Comparison of ENCODE assay signal across 21 cellular contexts in the genomic region with DNA sequence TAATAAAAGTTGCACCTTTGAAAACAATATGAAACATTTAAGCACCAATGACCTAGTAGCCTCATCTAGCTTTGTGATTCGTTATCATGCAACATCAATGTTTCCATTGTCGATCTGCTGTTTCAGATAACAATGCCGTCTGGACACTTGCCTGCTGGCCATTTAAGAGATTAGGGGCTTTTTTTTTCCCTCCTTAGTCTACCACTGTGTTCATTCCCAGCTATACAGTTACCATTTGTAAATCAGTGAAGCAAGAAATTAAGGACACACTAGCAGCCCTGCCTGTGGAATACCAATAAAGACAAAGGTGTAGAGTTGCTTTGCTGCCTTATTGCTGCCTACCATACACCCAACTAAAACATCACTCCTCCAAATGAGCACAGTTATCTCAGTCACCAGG. TPM values are rescaled to one million over a fixed set of nuclear protein-coding genes. Genes with fewer than 3 reads are reported as not detected.
DNase-seq lines count a peak whose midpoint lies in the region; TF ChIP-seq lines count a peak whose summit lies in the region.
"Had no signal": no experiment of that assay in that cellular context is flagged by ENCODE, and none has a peak within 500 bp of the region (broad histone marks: within the 10 kb centered on the region; RNA-seq: fewer than 3 reads in every experiment).

No MANE protein-coding gene starts in this region.

- H3K27me3 Mint-ChIP-seq in brain = peaks cover 12% of the 10 kb centered on the region
- H3K27me3 Mint-ChIP-seq in neural progenitor cell (ENCODE audit: insufficient read depth, low read depth) = peaks cover 8% of the 10 kb centered on the region
- H3K27me3 Mint-ChIP-seq: CD4-positive, alpha-beta memory T cell had no signal

- no peak overlapping the region for H3K9ac ChIP-seq in neural progenitor cell

- peaks cover 22% of the 10 kb centered on the region for H3K4me1 Mint-ChIP-seq in brain
- H3K4me1 Mint-ChIP-seq in neural progenitor cell = peaks cover 21% of the 10 kb centered on the region
- H3K4me1 Mint-ChIP-seq: CD4-positive, alpha-beta memory T cell had no signal

- H3K4me2 ChIP-seq in neural progenitor cell = peak overlapping the region; percentile 26

- H3K4me1 ChIP-seq in neural progenitor cell = peaks cover 33% of the 10 kb centered on the region
- H3K4me1 ChIP-seq: HAP-1 had no signal

- peaks cover 59% of the 10 kb centered on the region for H3K27me3 ChIP-seq in neural progenitor cell

- peaks cover 12% of the 10 kb centered on the region for H4K20me1 ChIP-seq in neural progenitor cell (ENCODE audit: low read depth)

- H3K36me3 ChIP-seq in neural progenitor cell = no peaks in the 10 kb centered on the region
- H3K36me3 ChIP-seq: HAP-1 had no signal

- no peak overlapping the region for H3K27ac ChIP-seq in neural progenitor cell

- H3K4me3 Mint-ChIP-seq in brain (no peak overlapping the region), neural progenitor cell (no peak overlapping the region)
- H3K4me3 Mint-ChIP-seq: CD4-positive, alpha-beta memory T cell; HFFc6 had no signal

- TF ChIP-seq CTCF in brain (conservative IDR thresholded peaks at IDR 0.05) (no peak), neural progenitor cell (IDR thresholded peaks at IDR 0.05) (no peak)

- H3K36me3 Mint-ChIP-seq in brain (peaks cover 4% of the 10 kb centered on the region), neural progenitor cell (no peaks in the 10 kb centered on the region)
- H3K36me3 Mint-ChIP-seq: CD4-positive, alpha-beta memory T cell had no signal

- H3F3A ChIP-seq in neural progenitor cell (ENCODE audit: low read depth) = peaks cover 6% of the 10 kb centered on the region

- peak overlapping the region; percentile 0 for H3K4me3 ChIP-seq in neural progenitor cell
- H3K4me3 ChIP-seq: HAP-1 had no signal

- H2AFZ ChIP-seq in neural progenitor cell (replicated peaks) = no peak overlapping the region

- H3K27ac Mint-ChIP-seq in brain = peak overlapping the region in 3 of 5 experiments; percentile 38 to 68 (median 60)
- no peak overlapping the region for H3K27ac Mint-ChIP-seq in neural progenitor cell
- H3K27ac Mint-ChIP-seq: CD4-positive, alpha-beta memory T cell; HFFc6 had no signal

- peaks cover 0 to 10% (median 4%) of the 10 kb centered on the region in 5 experiments for H3K9me3 Mint-ChIP-seq in brain
- H3K9me3 Mint-ChIP-seq in neural progenitor cell = peaks cover 15% of the 10 kb centered on the region

- no peaks in the 10 kb centered on the region for H3K79me2 ChIP-seq in neural progenitor cell (ENCODE audit: low read depth)

- no peaks in the 10 kb centered on the region for H3K9me3 ChIP-seq in neural progenitor cell (ENCODE audit: low read depth)
- H3K9me3 ChIP-seq: HAP-1 had no signal

- DNase-seq in NCI-H146 treated with DMSO at 0.1 percent for 48 hours (lab: John Stamatoyannopoulos, UW; ENCODE audit: unreplicated experiment) (peak; percentile 69), left kidney (ENCODE audit: low read depth, low spot score) (peak; percentile 81), neural progenitor cell (ENCODE audit: low spot score) (peak; percentile 70), midbrain (lab: John Stamatoyannopoulos, UW) (no peak), cerebellum (ENCODE audit: low spot score) (no peak)
- DNase-seq in effector CD8-positive, alpha-beta T cell (lab: John Stamatoyannopoulos, UW) = no peak
- DNase-seq in stimulated activated CD4-positive, alpha-beta T cell treated with anti-CD3 and anti-CD28 coated beads, Interleukin-15, amount 100 ng/mL, for 24 hours = no peak
- DNase-seq: C1 segment of cervical spinal cord; Calu3; CD4-positive, alpha-beta memory T cell; COR-L47; DMS53; DMS79 treated with DMSO at 0.1 percent for 48 hours; GF-D8; GOT3; HFFc6 had no signal

RNA-seq across cellular contexts. Expression of a gene that starts 37.6 kb away (rescaled TPM):
- polyA plus RNA-seq in brain (ENCODE audit: insufficient read depth, low read depth, low replicate concordance) = 29.6 TPM
- total RNA-seq in neural progenitor cell (ENCODE audit: low replicate concordance) (0.09 and 0.46 TPM in 2 replicates), cerebellum (6.0 TPM)
- total RNA-seq: A172; CD4-positive, alpha-beta memory T cell; G401 had no signal
- polyA plus RNA-seq: BJ; CD4-positive, alpha-beta memory T cell had no signal

Comparison
In these comparisons a context has a peak if more than half of its experiments do, and no peak if none do; other contexts are left out.
1. DNase-seq: peak in NCI-H146 treated with DMSO at 0.1 percent for 48 hours (single experiment), left kidney (single experiment) and neural progenitor cell (single experiment); none in effector CD8-positive, alpha-beta T cell (single experiment), midbrain (single experiment), cerebellum (single experiment) and stimulated activated CD4-positive, alpha-beta T cell treated with anti-CD3 and anti-CD28 coated beads, Interleukin-15, amount 100 ng/mL, for 24 hours (single experiment).